In genomic region chr2:38850045-38850444, GRCh38 we compare ENCODE assay signal across 13 cellular contexts. TPM values are rescaled to one million over a fixed set of nuclear protein-coding genes. Genes with fewer than 3 reads are reported as not detected.
A peak's percentile ranks its signal among the peaks of the same experiment; 100 is the strongest.
DNase-seq lines count a peak whose midpoint lies in the region; ATAC-seq and TF ChIP-seq lines count a peak whose summit lies in the region.
"Had no signal": no experiment of that assay in that cellular context is flagged by ENCODE, and none has a peak within 500 bp of the region (broad histone marks: within the 10 kb centered on the region; RNA-seq: fewer than 3 reads in every experiment).

No MANE protein-coding gene starts in this region.

- TF ChIP-seq CTCF in neural progenitor cell (IDR thresholded peaks at IDR 0.05) = no peak

- H3K27me3 ChIP-seq in neural progenitor cell = no peaks in the 10 kb centered on the region
- H3K27me3 ChIP-seq: neutrophil had no signal

- H3K4me2 ChIP-seq in neural progenitor cell = no peak overlapping the region

- no peak for DNase-seq in activated naive CD4-positive, alpha-beta T cell treated with anti-CD3 and anti-CD28 coated beads, Interleukin-2, amount 10 ng/mL, durations not matched to agents 7 days and 5 days
- no peak for DNase-seq in neural progenitor cell (ENCODE audit: low spot score)
- DNase-seq in AG08395 (ENCODE audit: low spot score) = no peak
- DNase-seq: amniotic stem cell; foreskin melanocyte; stimulated activated naive CD4-positive, alpha-beta T cell treated with Interleukin-2 at 50 U/mL for 16 hours had no signal

- H3K4me3 Mint-ChIP-seq in stimulated activated memory B cell treated with anti-CD40 and anti-IgM and Interleukin-4, amounts not matched to agents 10 μg/mL and 1 μg/mL and 100 μg/mL, for 72 hours = no peak overlapping the region
- H3K4me3 Mint-ChIP-seq in activated naive CD4-positive, alpha-beta T cell treated with anti-CD3 and anti-CD28 coated beads, Interleukin-2, amount 10 ng/mL, durations not matched to agents 7 days and 5 days = no peak overlapping the region
- no peak overlapping the region for H3K4me3 Mint-ChIP-seq in neural progenitor cell

- no peak overlapping the region for H3K4me3 ChIP-seq in neural progenitor cell

- no peaks in the 10 kb centered on the region for H3K27me3 Mint-ChIP-seq in stimulated activated memory B cell treated with anti-CD40 and anti-IgM and Interleukin-4, amounts not matched to agents 10 μg/mL and 1 μg/mL and 100 μg/mL, for 72 hours
- no peaks in the 10 kb centered on the region for H3K27me3 Mint-ChIP-seq in activated naive CD4-positive, alpha-beta T cell treated with anti-CD3 and anti-CD28 coated beads, Interleukin-2, amount 10 ng/mL, durations not matched to agents 7 days and 5 days
- H3K27me3 Mint-ChIP-seq in neural progenitor cell (ENCODE audit: insufficient read depth, low read depth) = no peaks in the 10 kb centered on the region

- H3K27ac ChIP-seq in neural progenitor cell = no peak overlapping the region
- H3K27ac ChIP-seq: neutrophil, RWPE1 had no signal

- H3K27ac Mint-ChIP-seq in stimulated activated memory B cell treated with anti-CD40 and anti-IgM and Interleukin-4, amounts not matched to agents 10 μg/mL and 1 μg/mL and 100 μg/mL, for 72 hours = peak overlapping the region; percentile 15
- no peak overlapping the region for H3K27ac Mint-ChIP-seq in activated naive CD4-positive, alpha-beta T cell treated with anti-CD3 and anti-CD28 coated beads, Interleukin-2, amount 10 ng/mL, durations not matched to agents 7 days and 5 days
- no peak overlapping the region for H3K27ac Mint-ChIP-seq in neural progenitor cell

- H3K9me3 ChIP-seq in neural progenitor cell (ENCODE audit: low read depth) = no peaks in the 10 kb centered on the region
- H3K9me3 ChIP-seq: neutrophil had no signal

- ATAC-seq in GM18907 (IDR thresholded peaks at IDR 0.05; ENCODE audit: unreplicated experiment) (peak; percentile 90), GM21717 (IDR thresholded peaks at IDR 0.05; ENCODE audit: unreplicated experiment) (peak; percentile 92), HG03103 (IDR thresholded peaks at IDR 0.05; ENCODE audit: low read depth, unreplicated experiment) (peak; percentile 73)
- peak; percentile 62 for ATAC-seq in stimulated activated memory B cell treated with anti-CD40 and anti-IgM and Interleukin-4, amounts not matched to agents 10 μg/mL and 1 μg/mL and 100 μg/mL, for 72 hours
- ATAC-seq: left lobe of liver had no signal

- H3K36me3 ChIP-seq in neural progenitor cell = peaks cover 6% of the 10 kb centered on the region

- H3K36me3 Mint-ChIP-seq in stimulated activated memory B cell treated with anti-CD40 and anti-IgM and Interleukin-4, amounts not matched to agents 10 μg/mL and 1 μg/mL and 100 μg/mL, for 72 hours = peaks cover 52% of the 10 kb centered on the region
- peaks cover 16% of the 10 kb centered on the region for H3K36me3 Mint-ChIP-seq in activated naive CD4-positive, alpha-beta T cell treated with anti-CD3 and anti-CD28 coated beads, Interleukin-2, amount 10 ng/mL, durations not matched to agents 7 days and 5 days
- H3K36me3 Mint-ChIP-seq in neural progenitor cell = peaks cover 14% of the 10 kb centered on the region

- H3K9ac ChIP-seq in neural progenitor cell = no peak overlapping the region

- H4K20me1 ChIP-seq in neural progenitor cell (ENCODE audit: low read depth) = no peaks in the 10 kb centered on the region

- peaks cover 8% of the 10 kb centered on the region for H3K4me1 Mint-ChIP-seq in stimulated activated memory B cell treated with anti-CD40 and anti-IgM and Interleukin-4, amounts not matched to agents 10 μg/mL and 1 μg/mL and 100 μg/mL, for 72 hours
- no peaks in the 10 kb centered on the region for H3K4me1 Mint-ChIP-seq in activated naive CD4-positive, alpha-beta T cell treated with anti-CD3 and anti-CD28 coated beads, Interleukin-2, amount 10 ng/mL, durations not matched to agents 7 days and 5 days
- H3K4me1 Mint-ChIP-seq in neural progenitor cell = no peaks in the 10 kb centered on the region

- CTCF ChIA-PET in activated naive CD4-positive, alpha-beta T cell treated with anti-CD3 and anti-CD28 coated beads, Interleukin-2, amount 10 ng/mL, durations not matched to agents 7 days and 5 days (lab: Charles Lee) = no interaction called here

- no peaks in the 10 kb centered on the region for H3K4me1 ChIP-seq in neural progenitor cell

- H3K79me2 ChIP-seq in neural progenitor cell (ENCODE audit: low read depth) = no peaks in the 10 kb centered on the region

- H2AFZ ChIP-seq in neural progenitor cell (replicated peaks) = no peak overlapping the region

- no peaks in the 10 kb centered on the region for H3F3A ChIP-seq in neural progenitor cell (ENCODE audit: low read depth)

- no peaks in the 10 kb centered on the region for H3K9me3 Mint-ChIP-seq in stimulated activated memory B cell treated with anti-CD40 and anti-IgM and Interleukin-4, amounts not matched to agents 10 μg/mL and 1 μg/mL and 100 μg/mL, for 72 hours
- no peaks in the 10 kb centered on the region for H3K9me3 Mint-ChIP-seq in activated naive CD4-positive, alpha-beta T cell treated with anti-CD3 and anti-CD28 coated beads, Interleukin-2, amount 10 ng/mL, durations not matched to agents 7 days and 5 days
- no peaks in the 10 kb centered on the region for H3K9me3 Mint-ChIP-seq in neural progenitor cell

RNA-seq across cellular contexts. Expression of gene DHX57, which starts 25.7 kb away (rescaled TPM):
- total RNA-seq in neural progenitor cell (ENCODE audit: low replicate concordance) = 33.3 and 33.9 TPM in 2 replicates

RNA-seq across cellular contexts. Expression of gene MORN2, which starts 25.7 kb away (rescaled TPM):
- 17.4 and 42.9 TPM in 2 replicates for total RNA-seq in neural progenitor cell (ENCODE audit: low replicate concordance)

RNA-seq across cellular contexts. Expression of gene ARHGEF33, which starts 39.6 kb away (rescaled TPM):
- total RNA-seq in neural progenitor cell (ENCODE audit: low replicate concordance) = 0.19 and 2.5 TPM in 2 replicates
